18 cellular contexts compared by ENCODE assay signal in the genomic region with DNA sequence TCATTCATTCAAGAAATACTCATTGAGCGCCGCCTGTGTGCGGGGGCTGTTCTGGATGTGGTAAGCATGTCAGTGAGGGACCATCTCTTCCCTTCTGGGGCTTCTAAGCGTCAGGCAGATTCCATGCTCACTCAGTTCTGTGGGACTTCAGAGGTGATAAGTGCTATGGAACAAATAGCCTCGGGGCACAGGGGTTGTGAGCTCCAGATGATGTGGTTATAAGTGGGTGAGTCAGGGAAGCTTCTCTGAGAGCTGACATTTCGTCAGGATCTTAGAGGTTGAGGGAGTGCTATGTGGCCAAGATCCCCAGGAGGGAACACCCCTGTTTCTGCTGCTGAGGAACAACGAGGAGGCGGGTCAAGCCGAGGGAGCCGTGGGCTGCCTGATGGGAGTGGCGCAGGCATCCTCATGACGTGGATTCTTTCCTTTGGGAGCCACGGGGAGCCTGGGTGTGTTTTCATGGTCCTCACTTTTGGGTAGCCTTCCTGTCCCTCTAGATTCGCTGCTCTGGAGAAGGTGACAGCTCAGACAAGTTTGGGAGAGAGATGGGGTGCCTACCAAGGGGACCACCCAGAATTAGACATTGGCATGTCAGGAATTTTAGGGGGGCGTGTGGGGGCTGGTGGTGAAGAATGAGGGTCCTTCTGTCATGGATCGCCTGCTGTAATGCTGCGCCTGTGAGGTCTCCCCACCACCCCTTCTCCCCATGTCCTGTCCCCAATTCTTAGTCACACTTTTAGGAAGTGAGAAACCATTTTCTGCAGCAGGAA. TPM values are rescaled to one million over a fixed set of nuclear protein-coding genes. Genes with fewer than 3 reads are reported as not detected.
DNase-seq lines count a peak whose midpoint lies in the region; TF ChIP-seq lines count a peak whose summit lies in the region.
"Had no signal": no experiment of that assay in that cellular context is flagged by ENCODE, and none has a peak within 500 bp of the region (broad histone marks: within the 10 kb centered on the region; RNA-seq: fewer than 3 reads in every experiment).

No MANE protein-coding gene starts in this region.

- H3K27me3 Mint-ChIP-seq in type B pancreatic cell = no peaks in the 10 kb centered on the region
- H3K27me3 Mint-ChIP-seq in T-helper 2 cell treated with Interferon-gamma antibody and Interleukin-4, amounts not matched to agents 5 μg/mL and 100 μg/mL, for 36 hours (ENCODE audit: low read depth) = peaks cover 14% of the 10 kb centered on the region
- peaks cover 9% of the 10 kb centered on the region for H3K27me3 Mint-ChIP-seq in neural progenitor cell (ENCODE audit: insufficient read depth, low read depth)
- peaks cover 9 to 42% of the 10 kb centered on the region in 2 donors for H3K27me3 Mint-ChIP-seq in CD8-positive, alpha-beta memory T cell

- peaks cover 16% of the 10 kb centered on the region for H4K20me1 ChIP-seq in neural progenitor cell (ENCODE audit: low read depth)

- peaks cover 9% of the 10 kb centered on the region for H3K79me2 ChIP-seq in neural progenitor cell (ENCODE audit: low read depth)

- no peaks in the 10 kb centered on the region for H3K9me3 Mint-ChIP-seq in type B pancreatic cell
- no peaks in the 10 kb centered on the region for H3K9me3 Mint-ChIP-seq in T-helper 2 cell treated with Interferon-gamma antibody and Interleukin-4, amounts not matched to agents 5 μg/mL and 100 μg/mL, for 36 hours
- peaks cover 20% of the 10 kb centered on the region for H3K9me3 Mint-ChIP-seq in neural progenitor cell
- peaks cover 0 to 2% (median 0%) of the 10 kb centered on the region in 5 donors for H3K9me3 Mint-ChIP-seq in CD8-positive, alpha-beta memory T cell
- H3K9me3 Mint-ChIP-seq: natural killer cell; T-helper 1 cell treated with Interleukin-12 subunit alpha and Interleukin-12 subunit beta and Interleukin-4 antibody, amounts not matched to agents 30 μg/mL and 1 μg/mL, for 36 hours had no signal

- peaks cover 32% of the 10 kb centered on the region for H3K4me1 ChIP-seq in neural progenitor cell
- H3K4me1 ChIP-seq in CD8-positive, alpha-beta memory T cell (ENCODE audit: insufficient read depth, low read length) = no peaks in the 10 kb centered on the region
- H3K4me1 ChIP-seq: ascending aorta had no signal

- H3K27ac Mint-ChIP-seq in type B pancreatic cell = peak overlapping the region; percentile 54
- no peak overlapping the region for H3K27ac Mint-ChIP-seq in T-helper 2 cell treated with Interferon-gamma antibody and Interleukin-4, amounts not matched to agents 5 μg/mL and 100 μg/mL, for 36 hours
- no peak overlapping the region for H3K27ac Mint-ChIP-seq in neural progenitor cell
- peak overlapping the region in 1 of 8 donors; percentile 58 for H3K27ac Mint-ChIP-seq in CD8-positive, alpha-beta memory T cell
- H3K27ac Mint-ChIP-seq: natural killer cell; T-helper 1 cell treated with Interleukin-12 subunit alpha and Interleukin-12 subunit beta and Interleukin-4 antibody, amounts not matched to agents 30 μg/mL and 1 μg/mL, for 36 hours had no signal

- H3F3A ChIP-seq in neural progenitor cell (ENCODE audit: low read depth) = peaks cover 36% of the 10 kb centered on the region

- H3K36me3 Mint-ChIP-seq in type B pancreatic cell (peaks cover 16% of the 10 kb centered on the region), neural progenitor cell (peaks cover 35% of the 10 kb centered on the region)
- no peaks in the 10 kb centered on the region for H3K36me3 Mint-ChIP-seq in T-helper 2 cell treated with Interferon-gamma antibody and Interleukin-4, amounts not matched to agents 5 μg/mL and 100 μg/mL, for 36 hours (ENCODE audit: low read depth)
- no peaks in the 10 kb centered on the region for H3K36me3 Mint-ChIP-seq in CD8-positive, alpha-beta memory T cell
- H3K36me3 Mint-ChIP-seq: natural killer cell had no signal

- H3K27me3 ChIP-seq in neural progenitor cell = no peaks in the 10 kb centered on the region
- H3K27me3 ChIP-seq in CD8-positive, alpha-beta memory T cell (ENCODE audit: insufficient read depth, low read length, poor library complexity, severe bottlenecking) = no peaks in the 10 kb centered on the region
- H3K27me3 ChIP-seq: ascending aorta had no signal

- H3K27ac ChIP-seq in epithelial cell of prostate = no peak overlapping the region
- H3K27ac ChIP-seq in neural progenitor cell = no peak overlapping the region
- H3K27ac ChIP-seq in CD8-positive, alpha-beta memory T cell (ENCODE audit: low read depth, low read length) = no peak overlapping the region
- H3K27ac ChIP-seq: ascending aorta, esophagus muscularis mucosa, KMS-11 had no signal

- POLR2A ChIA-PET in CD8-positive, alpha-beta memory T cell (lab: Charles Lee) = no interaction called here

- no peaks in the 10 kb centered on the region for H3K36me3 ChIP-seq in neural progenitor cell
- no peaks in the 10 kb centered on the region for H3K36me3 ChIP-seq in CD8-positive, alpha-beta memory T cell (ENCODE audit: insufficient read depth, low read length)
- H3K36me3 ChIP-seq: ascending aorta, esophagus muscularis mucosa had no signal

- H3K9me3 ChIP-seq in neural progenitor cell (ENCODE audit: low read depth) = no peaks in the 10 kb centered on the region
- no peaks in the 10 kb centered on the region for H3K9me3 ChIP-seq in CD8-positive, alpha-beta memory T cell (ENCODE audit: low read length)
- H3K9me3 ChIP-seq: ascending aorta, esophagus muscularis mucosa had no signal

- H3K4me1 Mint-ChIP-seq in type B pancreatic cell (ENCODE audit: unreplicated experiment) (peaks cover 75% of the 10 kb centered on the region), neural progenitor cell (peaks cover 68% of the 10 kb centered on the region)
- no peaks in the 10 kb centered on the region for H3K4me1 Mint-ChIP-seq in T-helper 2 cell treated with Interferon-gamma antibody and Interleukin-4, amounts not matched to agents 5 μg/mL and 100 μg/mL, for 36 hours (ENCODE audit: low read depth)
- no peaks in the 10 kb centered on the region for H3K4me1 Mint-ChIP-seq in CD8-positive, alpha-beta memory T cell
- H3K4me1 Mint-ChIP-seq: natural killer cell had no signal

- peak; percentile 3 for DNase-seq in activated CD8-positive, alpha-beta memory T cell treated with anti-CD3 and anti-CD28 coated beads for 24 hours
- no peak for DNase-seq in activated CD8-positive, alpha-beta memory T cell treated with anti-CD3 and anti-CD28 coated beads, Interleukin-2, amount 50 U/mL, for 4 hours
- DNase-seq in NCI-H69 (lab: John Stamatoyannopoulos, UW) = peak; percentile 50
- peak; percentile 29 for DNase-seq in epithelial cell of prostate (ENCODE audit: low read depth, low spot score)
- no peak for DNase-seq in type B pancreatic cell (ENCODE audit: extremely low spot score, unreplicated experiment)
- no peak for DNase-seq in T-helper 2 cell treated with Interferon-gamma antibody and Interleukin-4, amounts not matched to agents 5 μg/mL and 100 μg/mL, for 36 hours (ENCODE audit: low spot score)
- DNase-seq in neural progenitor cell (ENCODE audit: low spot score) = no peak
- no peak for DNase-seq in CD8-positive, alpha-beta memory T cell
- DNase-seq: activated gamma-delta T cell treated with Interleukin-2 at 50 U/mL for 16 hours, cortex of kidney, DMS153, natural killer cell, NCI-H1694 treated with DMSO at 0.1 percent for 48 hours, right cardiac atrium had no signal

- no peak overlapping the region for H2AFZ ChIP-seq in neural progenitor cell (replicated peaks)

- peak overlapping the region; percentile 48 for H3K4me3 Mint-ChIP-seq in type B pancreatic cell
- no peak overlapping the region for H3K4me3 Mint-ChIP-seq in T-helper 2 cell treated with Interferon-gamma antibody and Interleukin-4, amounts not matched to agents 5 μg/mL and 100 μg/mL, for 36 hours
- no peak overlapping the region for H3K4me3 Mint-ChIP-seq in neural progenitor cell
- no peak overlapping the region for H3K4me3 Mint-ChIP-seq in CD8-positive, alpha-beta memory T cell
- H3K4me3 Mint-ChIP-seq: natural killer cell; T-helper 1 cell treated with Interleukin-12 subunit alpha and Interleukin-12 subunit beta and Interleukin-4 antibody, amounts not matched to agents 30 μg/mL and 1 μg/mL, for 36 hours had no signal

- TF ChIP-seq CTCF in type B pancreatic cell (conservative IDR thresholded peaks at IDR 0.05) = no peak
- no peak for TF ChIP-seq CTCF in neural progenitor cell (IDR thresholded peaks at IDR 0.05)

- no peak overlapping the region for H3K9ac ChIP-seq in neural progenitor cell
- H3K9ac ChIP-seq: KMS-11 had no signal

- CTCF ChIA-PET in CD8-positive, alpha-beta memory T cell (lab: Charles Lee) = no interaction called here

- no peak overlapping the region for H3K4me3 ChIP-seq in neural progenitor cell
- H3K4me3 ChIP-seq in CD8-positive, alpha-beta memory T cell (ENCODE audit: low read length) = no peak overlapping the region
- H3K4me3 ChIP-seq: ascending aorta, esophagus muscularis mucosa had no signal

- H3K4me2 ChIP-seq in neural progenitor cell = no peak overlapping the region
- H3K4me2 ChIP-seq: KMS-11 had no signal

RNA-seq across cellular contexts. Expression of a gene that starts 38.5 kb away (rescaled TPM):
- total RNA-seq in type B pancreatic cell (ENCODE audit: low replicate concordance) (11.3 and 44.0 TPM in 2 replicates), neural progenitor cell (ENCODE audit: low replicate concordance) (4.7 and 5.7 TPM in 2 replicates)
- total RNA-seq in CD8-positive, alpha-beta memory T cell = under 1 TPM; 0.02 to 0.20 TPM
- polyA plus RNA-seq in CD8-positive, alpha-beta memory T cell = 0.06 TPM
- total RNA-seq: natural killer cell had no signal

Comparison
In these comparisons a context has a peak if more than half of its experiments do, and no peak if none do; other contexts are left out.
1. DNase-seq: peak in activated CD8-positive, alpha-beta memory T cell treated with anti-CD3 and anti-CD28 coated beads for 24 hours (single experiment), NCI-H69 (single experiment) and epithelial cell of prostate (single experiment); none in activated CD8-positive, alpha-beta memory T cell treated with anti-CD3 and anti-CD28 coated beads, Interleukin-2, amount 50 U/mL, for 4 hours (single experiment), type B pancreatic cell (single experiment), T-helper 2 cell treated with Interferon-gamma antibody and Interleukin-4, amounts not matched to agents 5 μg/mL and 100 μg/mL, for 36 hours (single experiment), neural progenitor cell (single experiment) and CD8-positive, alpha-beta memory T cell (0 of 5).